In genomic region chr11:7512525-7513209, GRCh38 we compare ENCODE assay signal across 8 cellular contexts. TPM values are rescaled to one million over a fixed set of nuclear protein-coding genes. Genes with fewer than 3 reads are reported as not detected.
DNase-seq lines count a peak whose midpoint lies in the region; ATAC-seq and TF ChIP-seq lines count a peak whose summit lies in the region.

No MANE protein-coding gene starts in this region.

- H3K4me3 Mint-ChIP-seq in activated T-helper 1 cell treated with anti-CD3 and anti-CD28 coated beads, Interleukin-12 subunit alpha, Interleukin-12 subunit beta, Interleukin-2, Interleukin-4 antibody, amounts not matched to agents 30 ng/mL and 10 ng/mL and 1 ng/mL, durations not matched to agents 14 hours and 24 hours and 36 hours, result peak overlapping the region; percentile 91

- intact Hi-C loops in activated T-helper 1 cell treated with anti-CD3 and anti-CD28 coated beads, Interleukin-12 subunit alpha, Interleukin-12 subunit beta, Interleukin-2, Interleukin-4 antibody, amounts not matched to agents 30 ng/mL and 10 ng/mL and 1 ng/mL, durations not matched to agents 14 hours and 24 hours and 36 hours (cut with micrococcal nuclease), result loop anchor here (1.0 to 10.0 kb wide), 8 partner anchors 153 to 1280 kb away; partner anchors contain the start of genes EIF3F, FHIP1B, ILK and OR2D3
- intact Hi-C loops in cardiac septum (cut with DNase I), result loop anchor here (2.0 to 5.0 kb wide), 4 partner anchors 35 to 145 kb away; no protein-coding TSS in a partner anchor
- intact Hi-C loops in posterior cingulate gyrus (cut with DNase I), result loop anchor here (1.0 to 5.0 kb wide), 3 partner anchors 65 to 180 kb away; no protein-coding TSS in a partner anchor

- peak; percentile 67 for ATAC-seq in HG03575 (IDR thresholded peaks at IDR 0.05; ENCODE audit: extremely low read depth, insufficient number of reproducible peaks, low FRiP score, unreplicated experiment)

- H3K36me3 Mint-ChIP-seq in activated T-helper 1 cell treated with anti-CD3 and anti-CD28 coated beads, Interleukin-12 subunit alpha, Interleukin-12 subunit beta, Interleukin-2, Interleukin-4 antibody, amounts not matched to agents 30 ng/mL and 10 ng/mL and 1 ng/mL, durations not matched to agents 14 hours and 24 hours and 36 hours (ENCODE audit: low read depth), result peaks cover 1% of the 10 kb centered on the region

- no peak for TF ChIP-seq CTCF in GM20000 (IDR thresholded peaks at IDR 0.05; ENCODE audit: extremely low read depth, missing control alignments)

- H3K9me3 Mint-ChIP-seq in activated T-helper 1 cell treated with anti-CD3 and anti-CD28 coated beads, Interleukin-12 subunit alpha, Interleukin-12 subunit beta, Interleukin-2, Interleukin-4 antibody, amounts not matched to agents 30 ng/mL and 10 ng/mL and 1 ng/mL, durations not matched to agents 14 hours and 24 hours and 36 hours, result no peaks in the 10 kb centered on the region

- H3K27me3 Mint-ChIP-seq in activated T-helper 1 cell treated with anti-CD3 and anti-CD28 coated beads, Interleukin-12 subunit alpha, Interleukin-12 subunit beta, Interleukin-2, Interleukin-4 antibody, amounts not matched to agents 30 ng/mL and 10 ng/mL and 1 ng/mL, durations not matched to agents 14 hours and 24 hours and 36 hours (ENCODE audit: insufficient read depth), result peaks cover 29% of the 10 kb centered on the region

- DNase-seq in GM03348 (ENCODE audit: low spot score) (peak; percentile 56), GM20000 (ENCODE audit: low spot score) (peak; percentile 89), cardiac septum (ENCODE audit: low spot score) (peak; percentile 88), posterior cingulate gyrus (peak in 7 of 10 donors; percentile 22 to 89 (median 44)), SHP77 (lab: John Stamatoyannopoulos, UW) (no peak), kidney glomerular epithelial cell (lab: John Stamatoyannopoulos, UW) (no peak)
- no peak for DNase-seq in activated T-helper 1 cell treated with anti-CD3 and anti-CD28 coated beads, Interleukin-12 subunit alpha, Interleukin-12 subunit beta, Interleukin-2, Interleukin-4 antibody, amounts not matched to agents 30 ng/mL and 10 ng/mL and 1 ng/mL, durations not matched to agents 14 hours and 24 hours and 36 hours (ENCODE audit: low spot score)

- peak overlapping the region; percentile 84 for H3K27ac Mint-ChIP-seq in activated T-helper 1 cell treated with anti-CD3 and anti-CD28 coated beads, Interleukin-12 subunit alpha, Interleukin-12 subunit beta, Interleukin-2, Interleukin-4 antibody, amounts not matched to agents 30 ng/mL and 10 ng/mL and 1 ng/mL, durations not matched to agents 14 hours and 24 hours and 36 hours

- H3K4me1 Mint-ChIP-seq in activated T-helper 1 cell treated with anti-CD3 and anti-CD28 coated beads, Interleukin-12 subunit alpha, Interleukin-12 subunit beta, Interleukin-2, Interleukin-4 antibody, amounts not matched to agents 30 ng/mL and 10 ng/mL and 1 ng/mL, durations not matched to agents 14 hours and 24 hours and 36 hours (ENCODE audit: low read depth), result peaks cover 10% of the 10 kb centered on the region

RNA-seq across cellular contexts. Expression of gene PPFIBP2, which starts 1.1 kb away (rescaled TPM):
- total RNA-seq in activated T-helper 1 cell treated with anti-CD3 and anti-CD28 coated beads, Interleukin-12 subunit alpha, Interleukin-12 subunit beta, Interleukin-2, Interleukin-4 antibody, amounts not matched to agents 30 ng/mL and 10 ng/mL and 1 ng/mL, durations not matched to agents 14 hours and 24 hours and 36 hours, result 0.62 and 2.9 TPM in 2 replicates
- 14.9 TPM for total RNA-seq in cardiac septum

RNA-seq across cellular contexts. Expression of gene OLFML1, which starts 27.4 kb away (rescaled TPM):
- total RNA-seq in activated T-helper 1 cell treated with anti-CD3 and anti-CD28 coated beads, Interleukin-12 subunit alpha, Interleukin-12 subunit beta, Interleukin-2, Interleukin-4 antibody, amounts not matched to agents 30 ng/mL and 10 ng/mL and 1 ng/mL, durations not matched to agents 14 hours and 24 hours and 36 hours, result not detected in 2 replicates
- 5.3 TPM for total RNA-seq in cardiac septum

Comparison
In these comparisons a context has a peak if more than half of its experiments do, and no peak if none do; other contexts are left out.
1. DNase-seq: peak in GM03348 (single experiment), GM20000 (single experiment), cardiac septum (single experiment) and posterior cingulate gyrus (7 of 10); none in activated T-helper 1 cell treated with anti-CD3 and anti-CD28 coated beads, Interleukin-12 subunit alpha, Interleukin-12 subunit beta, Interleukin-2, Interleukin-4 antibody, amounts not matched to agents 30 ng/mL and 10 ng/mL and 1 ng/mL, durations not matched to agents 14 hours and 24 hours and 36 hours (single experiment), SHP77 (0 of 2) and kidney glomerular epithelial cell (single experiment).